In genomic region chr3:100006570-100007271, GRCh38 we compare ENCODE assay signal across 1 cellular context.
TF ChIP-seq lines count a peak whose summit lies in the region.

No MANE protein-coding gene starts in this region.

TF ChIP-seq in H1, 55 proteins besides CTCF, POLR2A, EP300 and RAD21 (continued from another document):
- TF ChIP-seq EGR1 (IDR thresholded peaks at IDR 0.05; ENCODE audit: borderline replicate concordance, low read depth, low read length) (no peak), HDAC6 (IDR thresholded peaks at IDR 0.05; ENCODE audit: low read depth, low read length) (no peak), SIRT6 (IDR thresholded peaks at IDR 0.05; ENCODE audit: low read length) (no peak), RNF2 (IDR thresholded peaks at IDR 0.05; ENCODE audit: borderline replicate concordance, low read depth, low read length, missing control alignments, poor library complexity, severe bottlenecking) (no peak), YY1 (IDR thresholded peaks at IDR 0.05; ENCODE audit: low read depth, low read length) (no peak), CHD7 (IDR thresholded peaks at IDR 0.05; ENCODE audit: insufficient replicate concordance, low read length) (no peak), CHD1 (IDR thresholded peaks at IDR 0.05; ENCODE audit: low read depth, low read length) (no peak), BACH1 (IDR thresholded peaks at IDR 0.05; ENCODE audit: low read length) (no peak)
